Comparison of ENCODE assay signal across 18 cellular contexts in the genomic region with DNA sequence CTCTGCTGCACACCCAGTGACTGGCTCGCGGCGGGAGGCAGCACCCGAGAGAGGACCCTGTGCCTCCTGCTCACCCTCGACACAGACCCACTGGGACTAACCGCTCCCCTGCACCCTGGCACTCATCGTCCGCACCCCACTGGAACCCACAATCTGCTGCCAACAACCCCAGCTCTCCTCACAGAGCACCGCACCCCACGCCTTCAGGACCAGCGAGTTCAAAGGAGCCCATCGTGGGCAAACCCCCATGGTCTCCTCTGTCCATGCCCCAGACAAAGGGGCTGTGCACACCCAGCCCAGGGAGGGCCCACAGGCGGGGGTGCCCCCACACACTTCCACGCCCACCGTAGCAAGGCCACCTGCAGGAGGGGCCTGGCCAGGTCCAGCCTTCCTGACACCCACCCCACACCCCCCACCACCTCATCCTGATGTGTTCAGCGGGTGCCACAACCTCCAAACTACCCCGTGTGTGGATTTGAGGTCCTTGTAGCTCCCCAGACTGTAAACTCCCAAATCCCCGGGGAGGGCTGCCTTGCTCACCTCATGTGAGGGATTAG. TPM values are rescaled to one million over a fixed set of nuclear protein-coding genes. Genes with fewer than 3 reads are reported as not detected.
A peak's percentile ranks its signal among the peaks of the same experiment; 100 is the strongest.
DNase-seq lines count a peak whose midpoint lies in the region; ATAC-seq and TF ChIP-seq lines count a peak whose summit lies in the region.
"Had no signal": no experiment of that assay in that cellular context is flagged by ENCODE, and none has a peak within 500 bp of the region (broad histone marks: within the 10 kb centered on the region; RNA-seq: fewer than 3 reads in every experiment).

No MANE protein-coding gene starts in this region.

- TF ChIP-seq CTCF in spleen (IDR thresholded peaks at IDR 0.05 in 8 of 11, conservative IDR thresholded peaks at IDR 0.05 in 3 of 11): no peak

- no peaks in the 10 kb centered on the region for H3K27me3 Mint-ChIP-seq in T-helper 2 cell treated with Interferon-gamma antibody and Interleukin-4, amounts not matched to agents 5 μg/mL and 100 μg/mL, for 36 hours (ENCODE audit: low read depth)
- H3K27me3 Mint-ChIP-seq: T-helper 17 cell had no signal

- DNase-seq in activated CD4-positive, alpha-beta T cell treated with anti-CD3 and anti-CD28 coated beads for 1 hour: peak; percentile 6
- no peak for DNase-seq in activated CD4-positive, alpha-beta T cell treated with anti-CD3 and anti-CD28 coated beads, Interleukin-2, amount 50 U/mL, for 1 hour
- DNase-seq in T-helper 2 cell treated with Interferon-gamma antibody and Interleukin-4, amounts not matched to agents 5 μg/mL and 100 μg/mL, for 36 hours (ENCODE audit: low spot score): no peak
- peak; percentile 7 for DNase-seq in iPS-NIHi11 (ENCODE audit: low spot score)
- peak; percentile 66 for DNase-seq in spleen
- DNase-seq in NCI-H1092 (lab: John Stamatoyannopoulos, UW): no peak
- DNase-seq in DMS114 treated with DMSO at 0.1 percent for 48 hours (lab: John Stamatoyannopoulos, UW; ENCODE audit: unreplicated experiment): no peak
- DNase-seq: erythroblast, NCI-H1436, nucleus accumbens, SJCRH30, T-helper 17 cell had no signal

- no peaks in the 10 kb centered on the region for H3K36me3 ChIP-seq in spleen
- H3K36me3 ChIP-seq: HAP-1, left lung, SJCRH30 had no signal

- H3K27ac Mint-ChIP-seq in T-helper 2 cell treated with Interferon-gamma antibody and Interleukin-4, amounts not matched to agents 5 μg/mL and 100 μg/mL, for 36 hours: peak overlapping the region; percentile 36
- H3K27ac Mint-ChIP-seq: activated T-helper 2 cell treated with anti-CD3 and anti-CD28 coated beads, Interferon-gamma antibody, Interleukin-2, Interleukin-4, amounts not matched to agents 10 μg/mL and 5 μg/mL and 100 μg/mL, durations not matched to agents 14 hours and 24 hours and 36 hours; B cell; T-helper 17 cell had no signal

- H3K27ac ChIP-seq in spleen: no peak overlapping the region
- H3K27ac ChIP-seq: left lung, SJCRH30, VCaP had no signal

- H3K4me1 ChIP-seq in spleen: peaks cover 7 to 58% (median 34%) of the 10 kb centered on the region in 6 donors
- H3K4me1 ChIP-seq: HAP-1, SJCRH30 had no signal

- H3K36me3 Mint-ChIP-seq in T-helper 2 cell treated with Interferon-gamma antibody and Interleukin-4, amounts not matched to agents 5 μg/mL and 100 μg/mL, for 36 hours (ENCODE audit: low read depth): no peaks in the 10 kb centered on the region

- H3K9me3 Mint-ChIP-seq in T-helper 2 cell treated with Interferon-gamma antibody and Interleukin-4, amounts not matched to agents 5 μg/mL and 100 μg/mL, for 36 hours: no peaks in the 10 kb centered on the region
- H3K9me3 Mint-ChIP-seq: activated T-helper 2 cell treated with anti-CD3 and anti-CD28 coated beads, Interferon-gamma antibody, Interleukin-2, Interleukin-4, amounts not matched to agents 10 μg/mL and 5 μg/mL and 100 μg/mL, durations not matched to agents 14 hours and 24 hours and 36 hours had no signal

- WGBS in spleen, 5 donors: 89 to 95% (median 92%) methylated on average over 12 to 18 of the region's 18 CpGs

- H3K4me3 ChIP-seq in spleen: no peak overlapping the region
- H3K4me3 ChIP-seq: HAP-1, left lung, SJCRH30 had no signal

- ATAC-seq in HG03159 (IDR thresholded peaks at IDR 0.05; ENCODE audit: unreplicated experiment): no peak
- ATAC-seq: left lung, T-helper 17 cell had no signal

- H3K9me3 ChIP-seq in spleen: no peaks in the 10 kb centered on the region
- H3K9me3 ChIP-seq: HAP-1, left lung, SJCRH30 had no signal

- TF ChIP-seq POLR2A in spleen (IDR thresholded peaks at IDR 0.05): no peak

- H3K4me1 Mint-ChIP-seq in T-helper 2 cell treated with Interferon-gamma antibody and Interleukin-4, amounts not matched to agents 5 μg/mL and 100 μg/mL, for 36 hours (ENCODE audit: low read depth): no peaks in the 10 kb centered on the region

- H3K4me3 Mint-ChIP-seq in T-helper 2 cell treated with Interferon-gamma antibody and Interleukin-4, amounts not matched to agents 5 μg/mL and 100 μg/mL, for 36 hours: no peak overlapping the region
- H3K4me3 Mint-ChIP-seq: B cell, T-helper 17 cell had no signal

- intact Hi-C loops in spleen (cut with DNase I; ENCODE audit: low total_unique reads): no loop called here

- H3K27me3 ChIP-seq in spleen (replicated peaks in 1 of 7): no peaks in the 10 kb centered on the region
- H3K27me3 ChIP-seq: left lung, SJCRH30 had no signal

RNA-seq across cellular contexts. Expression of a gene that starts 14.0 kb away (rescaled TPM):
- 1 to 10 TPM; 2.5 to 7.1 (median 3.6) TPM for total RNA-seq in spleen
- polyA plus RNA-seq in spleen: 1 to 10 TPM; 1.9 to 3.1 (median 2.1) TPM
- total RNA-seq: SJCRH30 had no signal

Comparison
In these comparisons a context has a peak if more than half of its experiments do, and no peak if none do; other contexts are left out.
1. DNase-seq: peak in activated CD4-positive, alpha-beta T cell treated with anti-CD3 and anti-CD28 coated beads for 1 hour (single experiment), iPS-NIHi11 (single experiment) and spleen (single experiment); none in activated CD4-positive, alpha-beta T cell treated with anti-CD3 and anti-CD28 coated beads, Interleukin-2, amount 50 U/mL, for 1 hour (single experiment), T-helper 2 cell treated with Interferon-gamma antibody and Interleukin-4, amounts not matched to agents 5 μg/mL and 100 μg/mL, for 36 hours (single experiment), NCI-H1092 (single experiment) and DMS114 treated with DMSO at 0.1 percent for 48 hours (single experiment).